In the genomic region with DNA sequence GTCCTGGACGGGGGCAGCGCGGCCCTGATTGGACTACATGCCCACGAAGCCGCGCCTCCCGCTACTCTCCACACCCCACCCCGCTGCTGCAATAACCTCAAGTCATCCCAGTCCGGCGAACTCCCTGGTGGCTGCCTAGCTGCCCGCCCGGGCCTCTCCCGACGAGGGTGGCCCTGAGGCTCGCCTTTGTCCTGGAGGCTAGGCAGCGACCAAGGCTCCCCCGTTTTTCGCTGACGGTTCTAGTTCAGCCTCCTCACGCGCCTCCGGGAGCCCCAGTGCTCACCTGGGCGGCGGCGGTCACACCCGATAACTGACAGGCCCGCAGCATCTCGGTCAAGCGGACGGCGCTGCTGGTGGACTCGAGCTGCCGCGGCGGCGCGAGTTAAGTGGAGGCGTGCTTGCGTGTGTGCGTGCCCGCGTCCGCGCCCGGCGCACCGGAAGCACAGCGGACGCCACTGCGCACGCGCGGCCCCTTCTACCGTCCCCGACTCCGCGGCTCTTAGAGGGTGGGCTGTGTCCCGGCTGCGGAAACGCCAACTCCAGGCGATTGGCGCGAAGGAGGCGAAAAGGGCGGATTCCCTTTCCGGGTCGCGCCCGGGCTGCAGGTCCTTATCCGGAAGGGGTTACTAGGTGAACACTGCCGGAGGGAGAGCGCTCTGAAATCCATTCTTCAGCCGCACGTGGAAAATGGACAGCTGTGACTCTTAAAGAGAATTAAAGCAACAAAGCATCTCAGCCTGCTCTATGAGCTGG, we compare ENCODE assay signal across 1 cellular context.
TF ChIP-seq lines count a peak whose summit lies in the region.

Gene IMMT (minus strand): TSS at position 408 of the 753 bp plus-strand sequence. CDS start 80 bp downstream, at position 328.

TF ChIP-seq in HepG2, 621 proteins besides CTCF, POLR2A, EP300 and RAD21 (continued from another document and continues in another):
- TF ChIP-seq ZNF800 (CRISPR knock-in tag; IDR thresholded peaks at IDR 0.05) (peak; percentile 69; the same call in 1 of the 2 replicates), ZNF468 (CRISPR knock-in tag; IDR thresholded peaks at IDR 0.05) (peak; percentile 97), PTBP1 (IDR thresholded peaks at IDR 0.05; ENCODE audit: low read depth, low read length, poor library complexity, severe bottlenecking) (no peak), REL (CRISPR knock-in tag; conservative IDR thresholded peaks at IDR 0.05) (0 out of 2 replicates have a peak, but pooled peaks have one; percentile 54), ZNF251 (CRISPR knock-in tag; IDR thresholded peaks at IDR 0.05) (0 out of 2 replicates have a peak, but pooled peaks have one; percentile 68), PHF8 (CRISPR knock-in tag; IDR thresholded peaks at IDR 0.05) (peak; percentile 99), HIVEP1 (CRISPR knock-in tag; IDR thresholded peaks at IDR 0.05) (peak; percentile 92), ZBTB42 (CRISPR knock-in tag; IDR thresholded peaks at IDR 0.05) (peak; percentile 78; the same call in 1 of the 2 replicates), DDIT3 (CRISPR knock-in tag; IDR thresholded peaks at IDR 0.05) (no peak), ZSCAN9 (CRISPR knock-in tag; IDR thresholded peaks at IDR 0.05; ENCODE audit: borderline replicate concordance) (peak; percentile 59), KLF13 (CRISPR knock-in tag; IDR thresholded peaks at IDR 0.05) (peak; percentile 37; the same call in 1 of the 2 replicates), NR1H2 (CRISPR knock-in tag; IDR thresholded peaks at IDR 0.05; ENCODE audit: borderline replicate concordance, low read depth) (peak; percentile 88; the same call in 1 of the 2 replicates), AHDC1 (CRISPR knock-in tag; IDR thresholded peaks at IDR 0.05; ENCODE audit: borderline replicate concordance) (no peak; the same call in 1 of the 2 replicates), KMT2B (CRISPR knock-in tag; IDR thresholded peaks at IDR 0.05) (peak; percentile 79), SMAD3 (CRISPR knock-in tag; IDR thresholded peaks at IDR 0.05) (peak; percentile 55), HMGXB3 (CRISPR knock-in tag; IDR thresholded peaks at IDR 0.05; ENCODE audit: borderline replicate concordance) (peak; percentile 90; the same call in 1 of the 2 replicates), ZFP36 (IDR thresholded peaks at IDR 0.05; ENCODE audit: borderline replicate concordance, low read depth, low read length, partially characterized antibody) (no peak), ONECUT2 (CRISPR knock-in tag; IDR thresholded peaks at IDR 0.05) (0 out of 2 replicates have a peak, but pooled peaks have one; percentile 7), PCBP2 (optimal IDR thresholded peaks at IDR 0.05; ENCODE audit: low read depth, low read length, poor library complexity, severe bottlenecking) (no peak), AGO1 (IDR thresholded peaks at IDR 0.05; ENCODE audit: low read depth, low read length, poor library complexity, severe bottlenecking) (peak; percentile 84), ZNF17 (CRISPR knock-in tag; IDR thresholded peaks at IDR 0.05) (no peak), CCAR2 (optimal IDR thresholded peaks at IDR 0.05; ENCODE audit: low read depth, low read length) (no peak), ZNF724P (CRISPR knock-in tag; IDR thresholded peaks at IDR 0.05; ENCODE audit: borderline replicate concordance) (peak; percentile 90), ZNF407 (CRISPR knock-in tag; IDR thresholded peaks at IDR 0.05; ENCODE audit: not compliant biosample characterization) (peak; percentile 89)
- TF ChIP-seq, protein P1, sequence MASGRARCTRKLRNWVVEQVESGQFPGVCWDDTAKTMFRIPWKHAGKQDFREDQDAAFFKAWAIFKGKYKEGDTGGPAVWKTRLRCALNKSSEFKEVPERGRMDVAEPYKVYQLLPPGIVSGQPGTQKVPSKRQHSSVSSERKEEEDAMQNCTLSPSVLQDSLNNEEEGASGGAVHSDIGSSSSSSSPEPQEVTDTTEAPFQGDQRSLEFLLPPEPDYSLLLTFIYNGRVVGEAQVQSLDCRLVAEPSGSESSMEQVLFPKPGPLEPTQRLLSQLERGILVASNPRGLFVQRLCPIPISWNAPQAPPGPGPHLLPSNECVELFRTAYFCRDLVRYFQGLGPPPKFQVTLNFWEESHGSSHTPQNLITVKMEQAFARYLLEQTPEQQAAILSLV (CRISPR knock-in tag; IDR thresholded peaks at IDR 0.05; ENCODE audit: borderline replicate concordance) = peak; percentile 89; the same call in 1 of the 2 replicates
- TF ChIP-seq, protein P2, sequence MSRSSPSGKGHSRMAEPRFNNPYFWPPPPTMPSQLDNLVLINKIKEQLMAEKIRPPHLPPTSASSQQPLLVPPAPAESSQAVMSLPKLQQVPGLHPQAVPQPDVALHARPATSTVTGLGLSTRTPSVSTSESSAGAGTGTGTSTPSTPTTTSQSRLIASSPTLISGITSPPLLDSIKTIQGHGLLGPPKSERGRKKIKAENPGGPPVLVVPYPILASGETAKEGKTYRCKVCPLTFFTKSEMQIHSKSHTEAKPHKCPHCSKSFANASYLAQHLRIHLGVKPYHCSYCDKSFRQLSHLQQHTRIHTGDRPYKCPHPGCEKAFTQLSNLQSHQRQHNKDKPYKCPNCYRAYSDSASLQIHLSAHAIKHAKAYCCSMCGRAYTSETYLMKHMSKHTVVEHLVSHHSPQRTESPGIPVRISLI (CRISPR knock-in tag; IDR thresholded peaks at IDR 0.05; ENCODE audit: borderline replicate concordance) = peak; percentile 64; the same call in 1 of the 2 replicates
